ENCODE assay signal across 37 cellular contexts in genomic region chr19:41851456-41851855, GRCh38. TPM values are rescaled to one million over a fixed set of nuclear protein-coding genes. Genes with fewer than 3 reads are reported as not detected.
"Had no signal": no experiment of that assay in that cellular context is flagged by ENCODE, and none has a peak within 500 bp of the region (broad histone marks: within the 10 kb centered on the region; RNA-seq: fewer than 3 reads in every experiment).

No MANE protein-coding gene starts in this region.

- H3K4me3 ChIP-seq: colonic mucosa, esophagus squamous epithelium, gastroesophageal sphincter had no signal

- H3K27ac ChIP-seq: brain microvascular endothelial cell, colonic mucosa, epithelial cell of prostate, esophagus squamous epithelium, gastroesophageal sphincter, WERI-Rb-1 had no signal

- H3K9me3 ChIP-seq: colonic mucosa, esophagus squamous epithelium, gastroesophageal sphincter had no signal

- H3K4me3 Mint-ChIP-seq: activated CD4-positive, alpha-beta memory T cell treated with anti-CD3 and anti-CD28 coated beads, Interleukin-2, amount 10 ng/mL, durations not matched to agents 7 days and 5 days; activated CD4-positive, alpha-beta T cell treated with anti-CD3 and anti-CD28 coated beads for 36 hours; activated CD4-positive, alpha-beta T cell treated with anti-CD3 and anti-CD28 coated beads, Interleukin-2, amount 10 ng/mL, durations not matched to agents 7 days and 5 days; activated naive CD8-positive, alpha-beta T cell; activated T-cell treated with anti-CD3 and anti-CD28 coated beads, Interleukin-2, amount 50 U/mL, for 24 hours; activated T-cell treated with anti-CD3 and anti-CD28 coated beads, Interleukin-2, amount 50 U/mL, for 72 hours; T-helper 17 cell; T-helper 2 cell treated with Interferon-gamma antibody and Interleukin-4, amounts not matched to agents 5 μg/mL and 100 μg/mL, for 36 hours had no signal

- H3K27me3 Mint-ChIP-seq: activated naive CD8-positive, alpha-beta T cell had no signal

- H3K36me3 Mint-ChIP-seq: activated naive CD8-positive, alpha-beta T cell had no signal

- ATAC-seq: activated CD4-positive, alpha-beta T cell treated with anti-CD3 and anti-CD28 coated beads for 36 hours; activated T-cell treated with anti-CD3 and anti-CD28 coated beads, Interleukin-2, amount 50 U/mL, for 72 hours; gastroesophageal sphincter; T-helper 17 cell had no signal

- H3K4me1 Mint-ChIP-seq: activated CD4-positive, alpha-beta memory T cell treated with anti-CD3 and anti-CD28 coated beads, Interleukin-2, amount 10 ng/mL, durations not matched to agents 7 days and 5 days; activated CD4-positive, alpha-beta T cell treated with anti-CD3 and anti-CD28 coated beads for 36 hours; activated CD4-positive, alpha-beta T cell treated with anti-CD3 and anti-CD28 coated beads, Interleukin-2, amount 10 ng/mL, durations not matched to agents 7 days and 5 days had no signal

- H3K27ac Mint-ChIP-seq: activated CD4-positive, alpha-beta memory T cell treated with anti-CD3 and anti-CD28 coated beads, Interleukin-2, amount 10 ng/mL, durations not matched to agents 7 days and 5 days; activated CD4-positive, alpha-beta T cell treated with anti-CD3 and anti-CD28 coated beads for 36 hours; activated CD4-positive, alpha-beta T cell treated with anti-CD3 and anti-CD28 coated beads, Interleukin-2, amount 10 ng/mL, durations not matched to agents 7 days and 5 days; activated naive CD8-positive, alpha-beta T cell; activated T-cell treated with anti-CD3 and anti-CD28 coated beads, Interleukin-2, amount 50 U/mL, for 24 hours; activated T-cell treated with anti-CD3 and anti-CD28 coated beads, Interleukin-2, amount 50 U/mL, for 72 hours; T-helper 17 cell; T-helper 2 cell treated with Interferon-gamma antibody and Interleukin-4, amounts not matched to agents 5 μg/mL and 100 μg/mL, for 36 hours had no signal

- H3K4me1 ChIP-seq: colonic mucosa, esophagus squamous epithelium, gastroesophageal sphincter had no signal

- H3K9me3 Mint-ChIP-seq: activated CD4-positive, alpha-beta memory T cell treated with anti-CD3 and anti-CD28 coated beads, Interleukin-2, amount 10 ng/mL, durations not matched to agents 7 days and 5 days; activated CD4-positive, alpha-beta T cell treated with anti-CD3 and anti-CD28 coated beads, Interleukin-2, amount 10 ng/mL, durations not matched to agents 7 days and 5 days; activated T-cell treated with anti-CD3 and anti-CD28 coated beads, Interleukin-2, amount 50 U/mL, for 24 hours; activated T-cell treated with anti-CD3 and anti-CD28 coated beads, Interleukin-2, amount 50 U/mL, for 72 hours; T-helper 2 cell treated with Interferon-gamma antibody and Interleukin-4, amounts not matched to agents 5 μg/mL and 100 μg/mL, for 36 hours had no signal

- H3K36me3 ChIP-seq: brain microvascular endothelial cell, colonic mucosa, esophagus squamous epithelium, gastroesophageal sphincter, WERI-Rb-1 had no signal

- DNase-seq: activated CD4-positive, alpha-beta memory T cell treated with anti-CD3 and anti-CD28 coated beads, Interleukin-2, amount 10 ng/mL, durations not matched to agents 7 days and 5 days; activated CD4-positive, alpha-beta T cell treated with anti-CD3 and anti-CD28 coated beads for 36 hours; activated CD4-positive, alpha-beta T cell treated with anti-CD3 and anti-CD28 coated beads, Interleukin-2, amount 10 ng/mL, durations not matched to agents 7 days and 5 days; activated CD4-positive, alpha-beta T cell treated with anti-CD3 and anti-CD28 coated beads, Interleukin-2, amount 50 U/mL, for 4 hours; activated CD4-positive, CD25-positive, alpha-beta regulatory T cell; activated CD4-positive, CD25-positive, alpha-beta regulatory T cell treated with anti-CD3 and anti-CD28 coated beads, Interleukin-2, amount 50 U/mL, for 72 hours; activated CD8-positive, alpha-beta memory T cell treated with anti-CD3 and anti-CD28 coated beads, Interleukin-2, amount 50 U/mL, for 48 hours; activated effector memory CD4-positive, alpha-beta T cell treated with Interleukin-2 at 50 U/mL for 16 hours; activated gamma-delta T cell treated with Interleukin-2 at 50 U/mL for 16 hours; activated naive CD4-positive, alpha-beta T cell treated with anti-CD3 and anti-CD28 coated beads, Interleukin-2, amount 50 U/mL, for 16 hours; activated naive CD4-positive, alpha-beta T cell treated with Interleukin-2 at 50 U/mL for 16 hours; activated T-cell treated with anti-CD3 and anti-CD28 coated beads for 4 hours; activated T-cell treated with anti-CD3 and anti-CD28 coated beads, Interleukin-2, amount 50 U/mL, for 24 hours; activated T-cell treated with anti-CD3 and anti-CD28 coated beads, Interleukin-2, amount 50 U/mL, for 72 hours; amniotic stem cell; anterior cingulate cortex; brain microvascular endothelial cell; caudate nucleus; colonic mucosa; effector CD8-positive, alpha-beta T cell; esophagus squamous epithelium; foreskin melanocyte; T-helper 1 cell; T-helper 17 cell; T1000; WERI-Rb-1 had no signal

RNA-seq across cellular contexts. Expression of gene DMRTC2, which starts 6.6 kb away (rescaled TPM):
- total RNA-seq: activated CD4-positive, alpha-beta memory T cell treated with anti-CD3 and anti-CD28 coated beads, Interleukin-2, amount 10 ng/mL, durations not matched to agents 7 days and 5 days; activated CD4-positive, alpha-beta T cell treated with anti-CD3 and anti-CD28 coated beads for 36 hours; activated CD4-positive, alpha-beta T cell treated with anti-CD3 and anti-CD28 coated beads, Interleukin-2, amount 10 ng/mL, durations not matched to agents 7 days and 5 days; activated T-cell treated with anti-CD3 and anti-CD28 coated beads, Interleukin-2, amount 50 U/mL, for 72 hours; astrocyte; bronchial epithelial cell; colonic mucosa; dermis microvascular lymphatic vessel endothelial cell; endothelial cell of umbilical vein; esophagus squamous epithelium; fibroblast of lung; fibroblast of villous mesenchyme; gastroesophageal sphincter; glomerular endothelial cell; T-helper 17 cell had no signal

RNA-seq across cellular contexts. Expression of gene LYPD4, which starts 7.0 kb away (rescaled TPM):
- total RNA-seq: activated CD4-positive, alpha-beta memory T cell treated with anti-CD3 and anti-CD28 coated beads, Interleukin-2, amount 10 ng/mL, durations not matched to agents 7 days and 5 days; activated CD4-positive, alpha-beta T cell treated with anti-CD3 and anti-CD28 coated beads for 36 hours; activated CD4-positive, alpha-beta T cell treated with anti-CD3 and anti-CD28 coated beads, Interleukin-2, amount 10 ng/mL, durations not matched to agents 7 days and 5 days; activated T-cell treated with anti-CD3 and anti-CD28 coated beads, Interleukin-2, amount 50 U/mL, for 72 hours; astrocyte; bronchial epithelial cell; colonic mucosa; dermis microvascular lymphatic vessel endothelial cell; endothelial cell of umbilical vein; esophagus squamous epithelium; fibroblast of lung; fibroblast of villous mesenchyme; gastroesophageal sphincter; glomerular endothelial cell; T-helper 17 cell had no signal

RNA-seq across cellular contexts. Expression of gene CD79A, which starts 25.6 kb away (rescaled TPM):
- total RNA-seq: bronchial epithelial cell, endothelial cell of umbilical vein, fibroblast of villous mesenchyme had no signal
